9 cellular contexts compared by ENCODE assay signal in genomic region chr11:11036185-11037161, GRCh38.
A peak's percentile ranks its signal among the peaks of the same experiment; 100 is the strongest.
DNase-seq lines count a peak whose midpoint lies in the region; ATAC-seq, FAIRE-seq and TF ChIP-seq lines count a peak whose summit lies in the region.
"Had no signal": no experiment of that assay in that cellular context is flagged by ENCODE, and none has a peak within 500 bp of the region (broad histone marks: within the 10 kb centered on the region; RNA-seq: fewer than 3 reads in every experiment).

No MANE protein-coding gene starts in this region.

- no peaks in the 10 kb centered on the region for H3K36me3 ChIP-seq in Caco-2 (ENCODE audit: control insufficient read depth, insufficient read depth, low read length)
- no peaks in the 10 kb centered on the region for H3K36me3 ChIP-seq in neural cell (ENCODE audit: insufficient read depth, low read length)

- no peak overlapping the region for H3K9ac ChIP-seq in neural cell (ENCODE audit: low read length)

- CTCF ChIA-PET in Caco-2 (lab: Charles Lee) = interaction anchor here (1.1 to 2.4 kb wide), 3 partner anchors 8 to 752 kb away, joined by 3 to 8 read pairs (median 4); no protein-coding TSS in a partner anchor

- no peak overlapping the region for H2AFZ ChIP-seq in neural cell (ENCODE audit: low read depth, low read length)

- H3K9me2 ChIP-seq in neural cell (ENCODE audit: insufficient read depth, low read length) = no peaks in the 10 kb centered on the region

- no peak overlapping the region for H3K27ac Mint-ChIP-seq in Caco-2 (ENCODE audit: unreplicated experiment)

- H4K20me1 ChIP-seq in neural cell (ENCODE audit: insufficient read depth) = no peaks in the 10 kb centered on the region

- intact Hi-C loops in Caco-2 (cut with micrococcal nuclease; ENCODE audit: unreplicated experiment) = loop anchor here (1.0 to 2.0 kb wide), 4 partner anchors 121 to 750 kb away; no protein-coding TSS in a partner anchor

- H3K4me3 ChIP-seq in Caco-2 (ENCODE audit: low read depth, low read length) = no peak overlapping the region
- H3K4me3 ChIP-seq in fibroblast of pulmonary artery (replicated peaks; ENCODE audit: low read depth, low read length) = no peak overlapping the region
- no peak overlapping the region for H3K4me3 ChIP-seq in neural cell (ENCODE audit: low read length)

- H3K4me2 ChIP-seq in neural cell (ENCODE audit: low read length) = no peak overlapping the region

- H3K27me3 Mint-ChIP-seq in Caco-2 (ENCODE audit: insufficient read depth, unreplicated experiment) = peaks cover 10% of the 10 kb centered on the region

- H3K27me3 ChIP-seq in Caco-2 (replicated peaks; ENCODE audit: control insufficient read depth, insufficient read depth, low read length) (no peaks in the 10 kb centered on the region), neural cell (ENCODE audit: insufficient read depth, low read depth, low read length) (no peaks in the 10 kb centered on the region)

- BruUV-seq in Caco-2 (replicated peaks; lab: Mats Ljungman, UMichigan) = no TSS peak

- no peaks in the 10 kb centered on the region for H3F3A ChIP-seq in neural cell (ENCODE audit: insufficient read depth, low read length, poor library complexity, severe bottlenecking)

- no peak overlapping the region for H3K4me3 Mint-ChIP-seq in Caco-2 (ENCODE audit: unreplicated experiment)

- DNase-seq in Caco-2 (peak in 1 of 2 experiments; percentile 61), GM19239 (ENCODE audit: insufficient read length, low spot score) (peak; percentile 10), NCI-H187 treated with DMSO at 0.1 percent for 48 hours (lab: John Stamatoyannopoulos, UW) (peak; percentile 59), fibroblast of pulmonary artery (ENCODE audit: low read depth) (peak; percentile 72)
- DNase-seq in activated CD4-positive, alpha-beta T cell treated with anti-CD3 and anti-CD28 coated beads for 4 hours = peak; percentile 38 to 44

- ATAC-seq in HG03571 (IDR thresholded peaks at IDR 0.05; ENCODE audit: unreplicated experiment) (no peak), GM19455 (IDR thresholded peaks at IDR 0.05; ENCODE audit: unreplicated experiment) (no peak)

- no peaks in the 10 kb centered on the region for H3K79me2 ChIP-seq in neural cell (replicated peaks; ENCODE audit: insufficient read depth, low read length)

- FAIRE-seq in GM19239 (lab: Jason Lieb, UNC) = peak; percentile 87
- FAIRE-seq: TTC549 had no signal

- H3K36me3 Mint-ChIP-seq in Caco-2 (ENCODE audit: insufficient read depth, unreplicated experiment) = no peaks in the 10 kb centered on the region

- no peak overlapping the region for H3K27ac ChIP-seq in neural cell (ENCODE audit: low read length)

- TF ChIP-seq RAD21 in neural cell (conservative IDR thresholded peaks at IDR 0.05) = peak; percentile 61

- H3K4me1 ChIP-seq in Caco-2 = no peaks in the 10 kb centered on the region

- TF ChIP-seq EP300 in neural cell (conservative IDR thresholded peaks at IDR 0.05; ENCODE audit: poor library complexity, severe bottlenecking) = no peak

- no peaks in the 10 kb centered on the region for H3K9me3 Mint-ChIP-seq in Caco-2 (ENCODE audit: unreplicated experiment)

- peaks cover 16% of the 10 kb centered on the region for H3K4me1 Mint-ChIP-seq in Caco-2 (ENCODE audit: low read depth, unreplicated experiment)

- no peaks in the 10 kb centered on the region for H3K9me3 ChIP-seq in Caco-2
- no peaks in the 10 kb centered on the region for H3K9me3 ChIP-seq in neural cell (ENCODE audit: low read length)

- peak; percentile 68 to 93 for TF ChIP-seq CTCF in Caco-2 (IDR thresholded peaks at IDR 0.05; ENCODE audit: insufficient read depth in 1 of 2, low read depth in 1 of 2, low read length in 1 of 2, severe bottlenecking in 1 of 2, unreplicated experiment in 1 of 2)
- peak; percentile 72 for TF ChIP-seq CTCF in fibroblast of pulmonary artery (IDR thresholded peaks at IDR 0.05; ENCODE audit: low read length, missing control alignments)
- peak; percentile 53 for TF ChIP-seq CTCF in neural cell (IDR thresholded peaks at IDR 0.05; ENCODE audit: poor library complexity, severe bottlenecking)

- POLR2A ChIA-PET in Caco-2 (lab: Charles Lee) = no interaction called here

TF ChIP-seq in neural cell, 6 proteins besides CTCF, POLR2A, EP300 and RAD21:
- TF ChIP-seq SMC3 (conservative IDR thresholded peaks at IDR 0.05; ENCODE audit: poor library complexity) = peak; percentile 64
- no peak for TF ChIP-seq EZH2 (IDR thresholded peaks at IDR 0.05; ENCODE audit: borderline replicate concordance, insufficient read depth, low read length, poor library complexity, severe bottlenecking)
